Comparison of ENCODE assay signal across 8 cellular contexts in genomic region chr2:15561574-15562344, GRCh38. TPM values are rescaled to one million over a fixed set of nuclear protein-coding genes. Genes with fewer than 3 reads are reported as not detected.
DNase-seq lines count a peak whose midpoint lies in the region; ATAC-seq and TF ChIP-seq lines count a peak whose summit lies in the region.

No MANE protein-coding gene starts in this region.

- intact Hi-C loops in activated naive CD4-positive, alpha-beta T cell treated with anti-CD3 and anti-CD28 coated beads for 36 hours (cut with micrococcal nuclease) = loop anchor here (1.0 kb wide), 5 partner anchors 16 to 419 kb away; partner anchors contain the start of gene DDX1

- TF ChIP-seq CTCF in omental fat pad (IDR thresholded peaks at IDR 0.05) = no peak

- peak; percentile 59 for DNase-seq in AG08395 (ENCODE audit: low spot score)
- DNase-seq in NCI-H82 (lab: John Stamatoyannopoulos, UW) = peak; percentile 68
- peak; percentile 66 for DNase-seq in activated naive CD4-positive, alpha-beta T cell treated with anti-CD3 and anti-CD28 coated beads for 36 hours
- peak; percentile 8 for DNase-seq in glomerular visceral epithelial cell (ENCODE audit: extremely low spot score)
- DNase-seq in omental fat pad (ENCODE audit: low spot score) = no peak
- no peak for DNase-seq in mucosa of gallbladder (ENCODE audit: low spot score)

- H3K27me3 Mint-ChIP-seq in activated naive CD4-positive, alpha-beta T cell treated with anti-CD3 and anti-CD28 coated beads for 36 hours (ENCODE audit: low read depth) = no peaks in the 10 kb centered on the region

- no peaks in the 10 kb centered on the region for H3K9me3 Mint-ChIP-seq in activated naive CD4-positive, alpha-beta T cell treated with anti-CD3 and anti-CD28 coated beads for 36 hours

- H3K27ac Mint-ChIP-seq in activated naive CD4-positive, alpha-beta T cell treated with anti-CD3 and anti-CD28 coated beads for 36 hours = peak overlapping the region; percentile 92

- H3K36me3 Mint-ChIP-seq in activated naive CD4-positive, alpha-beta T cell treated with anti-CD3 and anti-CD28 coated beads for 36 hours (ENCODE audit: low read depth) = no peaks in the 10 kb centered on the region

- peaks cover 32% of the 10 kb centered on the region for H3K4me1 Mint-ChIP-seq in activated naive CD4-positive, alpha-beta T cell treated with anti-CD3 and anti-CD28 coated beads for 36 hours (ENCODE audit: low read depth)

- ATAC-seq in GM18520 (IDR thresholded peaks at IDR 0.05; ENCODE audit: unreplicated experiment) = peak; percentile 8
- ATAC-seq in HG03064 (IDR thresholded peaks at IDR 0.05; ENCODE audit: low read depth, unreplicated experiment) = peak; percentile 30
- peak; percentile 41 for ATAC-seq in omental fat pad (ENCODE audit: low FRiP score)

- H3K4me3 Mint-ChIP-seq in activated naive CD4-positive, alpha-beta T cell treated with anti-CD3 and anti-CD28 coated beads for 36 hours = peak overlapping the region; percentile 98

- CTCF ChIA-PET in activated naive CD4-positive, alpha-beta T cell treated with anti-CD3 and anti-CD28 coated beads for 36 hours (lab: Charles Lee) = interaction anchor here (0.7 to 3.2 kb wide), 6 partner anchors 10 to 252 kb away, joined by 3 to 21 read pairs (median 4); no protein-coding TSS in a partner anchor

RNA-seq across cellular contexts. Expression of gene NBAS, which starts 0.6 kb away (rescaled TPM):
- total RNA-seq in activated naive CD4-positive, alpha-beta T cell treated with anti-CD3 and anti-CD28 coated beads for 36 hours = 10 to 100 TPM; 45.5 to 46.4 TPM
- total RNA-seq in omental fat pad (10 to 100 TPM; 29.4 to 57.7 (median 38.2) TPM), mucosa of gallbladder (52.7 TPM)

RNA-seq across cellular contexts. Expression of gene DDX1, which starts 29.9 kb away (rescaled TPM):
- total RNA-seq in activated naive CD4-positive, alpha-beta T cell treated with anti-CD3 and anti-CD28 coated beads for 36 hours = 10 to 100 TPM; 61.7 to 64.1 TPM
- total RNA-seq in omental fat pad (10 to 100 TPM; 48.7 to 60.0 (median 55.1) TPM), mucosa of gallbladder (69.1 TPM)

Comparison
In these comparisons a context has a peak if more than half of its experiments do, and no peak if none do; other contexts are left out.
1. DNase-seq: peak in AG08395 (single experiment), NCI-H82 (single experiment), activated naive CD4-positive, alpha-beta T cell treated with anti-CD3 and anti-CD28 coated beads for 36 hours (single experiment) and glomerular visceral epithelial cell (single experiment); none in omental fat pad (single experiment) and mucosa of gallbladder (single experiment).
2. Peak in every context shown above with its lines, with median percentiles within 50 percentile points of each other: ATAC-seq.